ENCODE assay signal across 20 cellular contexts in the genomic region with DNA sequence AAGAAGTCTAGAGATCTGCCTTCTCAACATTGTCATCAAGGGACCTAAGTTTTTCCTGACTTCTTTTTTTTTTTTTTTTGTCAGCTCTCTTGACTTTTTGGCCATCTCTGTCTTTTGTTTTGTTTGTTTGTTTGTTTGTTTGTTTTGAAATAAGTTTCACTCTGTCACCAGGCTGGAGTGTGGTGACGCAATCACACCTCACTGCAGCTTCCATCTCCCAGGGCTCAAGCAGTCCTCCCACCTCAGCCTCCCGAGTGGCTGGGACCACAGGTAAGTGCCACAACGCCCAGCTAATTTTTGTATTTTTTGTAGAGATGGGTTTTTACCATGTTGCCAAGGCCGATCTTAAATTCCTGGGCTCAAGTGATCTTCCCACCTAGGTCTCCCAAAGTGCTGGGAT. TPM values are rescaled to one million over a fixed set of nuclear protein-coding genes. Genes with fewer than 3 reads are reported as not detected.
DNase-seq lines count a peak whose midpoint lies in the region; ATAC-seq, FAIRE-seq and TF ChIP-seq lines count a peak whose summit lies in the region.
"Had no signal": no experiment of that assay in that cellular context is flagged by ENCODE, and none has a peak within 500 bp of the region (broad histone marks: within the 10 kb centered on the region; RNA-seq: fewer than 3 reads in every experiment).

No MANE protein-coding gene starts in this region.

- TF ChIP-seq RAD21 in K562 (CRISPR knock-in tag; conservative IDR thresholded peaks at IDR 0.05 in 1 of 2, IDR thresholded peaks at IDR 0.05 in 1 of 2), result no peak

- no peaks in the 10 kb centered on the region for H3K27me3 Mint-ChIP-seq in MCF 10A (ENCODE audit: insufficient read depth, unreplicated experiment)
- H3K27me3 Mint-ChIP-seq: CD4-positive, alpha-beta T cell had no signal

- in situ Hi-C loops in mammary epithelial cell (cut with MboI; ENCODE audit: low sequenced_read_pairs in 2 of 2), result no loop called here
- in situ Hi-C loops in K562 (cut with MboI), result no loop called here

- POLR2A ChIA-PET in MCF 10A (lab: Yijun Ruan, JAX), result no interaction called here
- POLR2A ChIA-PET in HEK293 (lab: Yijun Ruan, JAX), result no interaction called here
- POLR2A ChIA-PET in K562 (lab: Yijun Ruan, JAX), result no interaction called here

- H3K4me1 Mint-ChIP-seq in MCF 10A (ENCODE audit: insufficient read depth, unreplicated experiment), result peaks cover 6% of the 10 kb centered on the region

- intact Hi-C loops in MCF 10A (cut with micrococcal nuclease), result no loop called here
- intact Hi-C loops in mammary epithelial cell (cut with micrococcal nuclease), result no loop called here
- intact Hi-C loops in K562 (cut with micrococcal nuclease), result no loop called here

- no peak for FAIRE-seq in K562 (lab: Jason Lieb, UNC)
- FAIRE-seq: D721Med, G401.6, GM12891, GM19239 had no signal

- TF ChIP-seq CTCF in MCF 10A (IDR thresholded peaks at IDR 0.05; ENCODE audit: unreplicated experiment) (no peak), mammary epithelial cell (conservative IDR thresholded peaks at IDR 0.05 in 1 of 2, IDR thresholded peaks at IDR 0.05 in 1 of 2; ENCODE audit: extremely low read depth in 1 of 2, insufficient read depth in 1 of 2, low read depth in 1 of 2, low read length in 2 of 2) (no peak), HEK293 (tag by site-specific recombination; IDR thresholded peaks at IDR 0.05) (no peak), K562 (IDR thresholded peaks at IDR 0.05 in 2 of 3, conservative IDR thresholded peaks at IDR 0.05 in 1 of 3; ENCODE audit: insufficient read depth in 2 of 3, low read depth in 1 of 3, low read length in 3 of 3) (no peak)

- ATAC-seq in K562 (no peak), GM19397 (IDR thresholded peaks at IDR 0.05; ENCODE audit: unreplicated experiment) (no peak)

- H2AFZ ChIP-seq in mammary epithelial cell (ENCODE audit: low read depth, low read length) (no peak overlapping the region), K562 (ENCODE audit: low read depth, low read length) (no peak overlapping the region)

- dilution Hi-C loops in mammary epithelial cell (cut with HindIII; ENCODE audit: low sequenced_read_pairs), result no loop called here

- peaks cover 3% of the 10 kb centered on the region for H3K4me1 ChIP-seq in mammary epithelial cell (ENCODE audit: insufficient read depth, low read length)
- H3K4me1 ChIP-seq in HEK293 (ENCODE audit: control insufficient read depth, insufficient read depth, low read length), result no peaks in the 10 kb centered on the region; the same call in 1 of the 2 replicates
- peaks cover 0 to 4% of the 10 kb centered on the region in 2 experiments; a peak in 2 of 5 replicates for H3K4me1 ChIP-seq in K562 (replicated peaks in 1 of 2; ENCODE audit: control insufficient read depth in 2 of 2, insufficient read depth in 2 of 2, low read length in 2 of 2)

- BruUV-seq in MCF 10A (replicated peaks; lab: Mats Ljungman, UMichigan) (no TSS peak), mammary epithelial cell (replicated peaks; lab: Mats Ljungman, UMichigan) (no TSS peak), K562 (replicated peaks; lab: Mats Ljungman, UMichigan) (no TSS peak)

- peaks cover 8% of the 10 kb centered on the region for H3K9me3 ChIP-seq in mammary epithelial cell (replicated peaks; ENCODE audit: insufficient read depth, low read length)
- H3K9me3 ChIP-seq in HEK293 (ENCODE audit: control insufficient read depth, insufficient read depth, low read depth, low read length), result no peaks in the 10 kb centered on the region
- no peaks in the 10 kb centered on the region for H3K9me3 ChIP-seq in K562 (replicated peaks; ENCODE audit: control insufficient read depth, insufficient read depth, low read depth, low read length)

- no peak overlapping the region for H3K27ac ChIP-seq in mammary epithelial cell (ENCODE audit: insufficient read depth, low read depth, low read length)
- no peak overlapping the region for H3K27ac ChIP-seq in HEK293 (ENCODE audit: extremely low read depth, low read depth, low read length)
- no peak overlapping the region for H3K27ac ChIP-seq in K562 (ENCODE audit: extremely low read depth, low read depth, low read length)
- H3K27ac ChIP-seq: 22Rv1, BLaER1 had no signal

- no peak for TF ChIP-seq POLR2A in K562 (conservative IDR thresholded peaks at IDR 0.05)

- no peak overlapping the region for H3K4me3 ChIP-seq in mammary epithelial cell (replicated peaks in 1 of 3; ENCODE audit: insufficient read depth in 1 of 3, low read depth in 2 of 3, low read length in 3 of 3)
- H3K4me3 ChIP-seq in HEK293 (ENCODE audit: low read depth, low read length), result no peak overlapping the region
- no peak overlapping the region for H3K4me3 ChIP-seq in K562
- H3K4me3 ChIP-seq: BLaER1 had no signal

- H3K9ac ChIP-seq in mammary epithelial cell (ENCODE audit: insufficient read depth, low read length), result no peak overlapping the region
- H3K9ac ChIP-seq in K562 (ENCODE audit: insufficient read depth in 1 of 2, low read depth in 2 of 2, low read length in 2 of 2), result no peak overlapping the region
- H3K9ac ChIP-seq: BLaER1 had no signal

- CTCF ChIA-PET in MCF 10A (lab: Yijun Ruan, JAX) (interaction anchor here (0.7 to 1.6 kb wide), 3 partner anchors 12 to 353 kb away, joined by 3 to 8 read pairs (median 4); no protein-coding TSS in a partner anchor), mammary epithelial cell (lab: Charles Lee; ENCODE audit: low non-redundant PET) (no interaction called here), HEK293 (lab: Yijun Ruan, JAX) (no interaction called here), K562 (lab: Yijun Ruan, JAX; ENCODE audit: low intra/inter-chr PET ratio) (no interaction called here)

- no peak for TF ChIP-seq EP300 in K562 (IDR thresholded peaks at IDR 0.05; ENCODE audit: low read length)

- DNase-seq in MCF 10A (ENCODE audit: unreplicated experiment) (no peak), mammary epithelial cell (no peak), K562 (ENCODE audit: extremely low read depth in 1 of 4, low spot score in 3 of 4) (no peak), COLO668 (lab: John Stamatoyannopoulos, UW; ENCODE audit: unreplicated experiment) (no peak), dermis blood vessel endothelial cell (no peak)
- DNase-seq: AML-193; CD4-positive, alpha-beta T cell; DMS153; DMS79 treated with DMSO at 0.1 percent for 48 hours; EL; HCEC 1CT; Karpas-422 had no signal

- H3K9me3 Mint-ChIP-seq in MCF 10A (ENCODE audit: unreplicated experiment), result no peaks in the 10 kb centered on the region
- H3K9me3 Mint-ChIP-seq: CD4-positive, alpha-beta T cell had no signal

- H3K36me3 Mint-ChIP-seq in MCF 10A (ENCODE audit: insufficient read depth, unreplicated experiment), result peaks cover 45% of the 10 kb centered on the region

- 100% methylated on average over 3 of the region's 4 CpGs for WGBS in mammary epithelial cell (ENCODE audit: low coverage, missing lambda C conversion rate)
- WGBS in K562 (ENCODE audit: insufficient coverage, low coverage, missing lambda C conversion rate), result 74% methylated on average over 4 of the region's 4 CpGs

- H3K9me1 ChIP-seq in K562 (ENCODE audit: control insufficient read depth, insufficient read depth, low read length), result no peaks in the 10 kb centered on the region

- H3K4me2 ChIP-seq in mammary epithelial cell (ENCODE audit: insufficient read depth, low read depth, low read length) (no peak overlapping the region), K562 (ENCODE audit: insufficient read depth, low read length) (no peak overlapping the region)
- H3K4me2 ChIP-seq: BLaER1 had no signal

- H4K20me1 ChIP-seq in mammary epithelial cell (ENCODE audit: insufficient read depth, low read length) (no peaks in the 10 kb centered on the region), K562 (replicated peaks; ENCODE audit: control insufficient read depth, insufficient read depth, low read length) (no peaks in the 10 kb centered on the region)

- no peak overlapping the region for H3K4me3 Mint-ChIP-seq in MCF 10A (ENCODE audit: unreplicated experiment)
- H3K4me3 Mint-ChIP-seq: CD4-positive, alpha-beta T cell had no signal

- H3K36me3 ChIP-seq in mammary epithelial cell (ENCODE audit: insufficient read depth, low read length), result peaks cover 3% of the 10 kb centered on the region
- H3K36me3 ChIP-seq in HEK293 (ENCODE audit: control insufficient read depth in 2 of 2, insufficient read depth in 1 of 2, low read length in 2 of 2), result peaks cover 6 to 23% of the 10 kb centered on the region in 2 experiments
- H3K36me3 ChIP-seq in K562 (ENCODE audit: control insufficient read depth, insufficient read depth, low read length), result peaks cover 21% of the 10 kb centered on the region; the same call in 2 of the 3 replicates

- H3K79me2 ChIP-seq in mammary epithelial cell (ENCODE audit: insufficient read depth, low read length), result peaks cover 81% of the 10 kb centered on the region
- H3K79me2 ChIP-seq in K562 (ENCODE audit: control insufficient read depth, insufficient read depth, low read length), result peaks cover 43% of the 10 kb centered on the region

- H3K27me3 ChIP-seq in mammary epithelial cell (ENCODE audit: insufficient read depth, low read length) (no peaks in the 10 kb centered on the region), K562 (ENCODE audit: control insufficient read depth in 2 of 2, insufficient read depth in 2 of 2, low read length in 2 of 2) (no peaks in the 10 kb centered on the region)
- H3K27me3 ChIP-seq: BLaER1 had no signal

- H3K27ac Mint-ChIP-seq in MCF 10A (ENCODE audit: low read depth, unreplicated experiment), result peak overlapping the region; percentile 47
- H3K27ac Mint-ChIP-seq: CD4-positive, alpha-beta T cell had no signal

RNA-seq across cellular contexts. Expression of gene PUS10, which starts 5.6 kb away (rescaled TPM):
- total RNA-seq in MCF 10A (2022), result 5.0 and 6.9 TPM in 2 replicates
- total RNA-seq in mammary epithelial cell, result 1 to 10 TPM; 4.5 to 5.8 TPM
- polyA plus RNA-seq in mammary epithelial cell, result 2.3 TPM
- polyA minus RNA-seq in mammary epithelial cell, result 8.2 TPM
- total RNA-seq in K562 (2011; cell fraction: chromatin; rRNA removed; ENCODE audit: low replicate concordance), result 9.4 and 20.5 TPM in 2 replicates
- total RNA-seq in K562 (2011; cell fraction: nucleolus; rRNA removed), result 5.3 and 6.7 TPM in 2 replicates
- total RNA-seq in K562 (2011; cell fraction: nucleoplasm; rRNA removed), result 9.1 and 12.9 TPM in 2 replicates
- total RNA-seq in K562 (2014; rRNA removed), result 5.0 and 7.3 TPM in 2 replicates
- 10.7 and 11.9 TPM in 2 replicates for total RNA-seq in K562 (2014; rRNA removed; fragmentation: Illumina TruSeq; extraction: Trizol)
- 6.4 and 7.6 TPM in 2 replicates for total RNA-seq in K562 (2015; rRNA removed; fragmentation: Illumina TruSeq; extraction: Trizol)
- 6.6 TPM in 2 replicates for total RNA-seq in K562 (2021)
- 8.2 and 9.6 TPM in 2 replicates for polyA plus RNA-seq in K562 (2011; rRNA removed)
- 1.9 and 4.7 TPM in 2 replicates for polyA plus RNA-seq in K562 (2011; cell fraction: cytosol; rRNA removed)
- polyA plus RNA-seq in K562 (2011; cell fraction: nucleus; rRNA removed), result 5.1 and 9.7 TPM in 2 replicates
- 6.9 and 7.6 TPM in 2 replicates for polyA plus RNA-seq in K562 (2012)
- 8.0 and 9.7 TPM in 2 replicates for polyA plus RNA-seq in K562 (2014; fragmentation: Illumina TruSeq; extraction: Trizol)
- 10 to 100 TPM in 1 of 2 experiments, 1 to 10 TPM in 1; 7.3 to 10.1 TPM for polyA plus RNA-seq in K562 (2014; fragmentation: Nextera tagmentation; extraction: Ambion mirVana)
- 5.0 and 5.1 TPM in 2 replicates for polyA plus RNA-seq in K562 (2014; rRNA removed)
- 12.3 and 15.1 TPM in 2 replicates for polyA minus RNA-seq in K562 (2011; rRNA and poly(A)+ RNA removed)
- polyA minus RNA-seq in K562 (2011; cell fraction: cytosol; rRNA and poly(A)+ RNA removed), result 3.1 and 4.1 TPM in 2 replicates
- polyA minus RNA-seq in K562 (2011; cell fraction: nucleus; rRNA and poly(A)+ RNA removed), result 7.4 and 14.7 TPM in 2 replicates
- total RNA-seq in dermis blood vessel endothelial cell, result 10.4 and 10.5 TPM in 2 replicates

RNA-seq across cellular contexts. Expression of gene PEX13, which starts 6.2 kb away (rescaled TPM):
- total RNA-seq in MCF 10A (2022) (18.5 and 18.6 TPM in 2 replicates), mammary epithelial cell (10 to 100 TPM; 25.5 to 65.2 TPM), K562 (2014; rRNA removed) (18.4 and 20.0 TPM in 2 replicates), K562 (2014; rRNA removed; fragmentation: Illumina TruSeq; extraction: Trizol) (23.3 and 23.9 TPM in 2 replicates), K562 (2015; rRNA removed; fragmentation: Illumina TruSeq; extraction: Trizol) (21.5 TPM in 2 replicates), K562 (2021) (18.8 and 21.6 TPM in 2 replicates), dermis blood vessel endothelial cell (44.9 and 50.7 TPM in 2 replicates)
- polyA plus RNA-seq in mammary epithelial cell (20.0 TPM), K562 (2011; rRNA removed) (25.7 and 27.8 TPM in 2 replicates), K562 (2014; fragmentation: Illumina TruSeq; extraction: Trizol) (16.7 and 17.1 TPM in 2 replicates), K562 (2014; fragmentation: Nextera tagmentation; extraction: Ambion mirVana) (1 to 10 TPM; 4.0 to 5.4 TPM), K562 (2014; rRNA removed) (24.2 and 30.4 TPM in 2 replicates)
- polyA minus RNA-seq in mammary epithelial cell, result 53.7 TPM
- 34.5 and 49.1 TPM in 2 replicates for total RNA-seq in K562 (2011; cell fraction: chromatin; rRNA removed; ENCODE audit: low replicate concordance)
- total RNA-seq in K562 (2011; cell fraction: nucleolus; rRNA removed), result 18.3 and 20.5 TPM in 2 replicates
- 33.4 and 55.4 TPM in 2 replicates for total RNA-seq in K562 (2011; cell fraction: nucleoplasm; rRNA removed)
- 17.6 and 22.4 TPM in 2 replicates for polyA plus RNA-seq in K562 (2011; cell fraction: cytosol; rRNA removed)
- 11.6 and 16.0 TPM in 2 replicates for polyA plus RNA-seq in K562 (2011; cell fraction: nucleus; rRNA removed)
- polyA plus RNA-seq in K562 (2012), result 11.5 and 15.0 TPM in 2 replicates
- polyA minus RNA-seq in K562 (2011; rRNA and poly(A)+ RNA removed), result 23.8 and 29.0 TPM in 2 replicates
- 10.9 and 11.3 TPM in 2 replicates for polyA minus RNA-seq in K562 (2011; cell fraction: cytosol; rRNA and poly(A)+ RNA removed)
- polyA minus RNA-seq in K562 (2011; cell fraction: nucleus; rRNA and poly(A)+ RNA removed), result 16.2 and 28.7 TPM in 2 replicates

RNA-seq across cellular contexts. Expression of gene SANBR, which starts 42.0 kb away (rescaled TPM):
- total RNA-seq in MCF 10A (2022), result 5.2 and 8.3 TPM in 2 replicates
- total RNA-seq in mammary epithelial cell, result 10 to 100 TPM; 11.8 to 12.8 TPM
- 4.9 TPM for polyA plus RNA-seq in mammary epithelial cell
- 11.5 TPM for polyA minus RNA-seq in mammary epithelial cell
- total RNA-seq in K562 (2011; cell fraction: chromatin; rRNA removed; ENCODE audit: low replicate concordance), result 8.5 and 17.5 TPM in 2 replicates
- 5.8 TPM in 2 replicates for total RNA-seq in K562 (2011; cell fraction: nucleolus; rRNA removed)
- total RNA-seq in K562 (2011; cell fraction: nucleoplasm; rRNA removed), result 6.5 and 13.1 TPM in 2 replicates
- total RNA-seq in K562 (2014; rRNA removed), result 4.1 and 5.7 TPM in 2 replicates
- total RNA-seq in K562 (2014; rRNA removed; fragmentation: Illumina TruSeq; extraction: Trizol), result 6.7 and 7.4 TPM in 2 replicates
- total RNA-seq in K562 (2015; rRNA removed; fragmentation: Illumina TruSeq; extraction: Trizol), result 5.4 and 7.7 TPM in 2 replicates
- 4.9 and 6.2 TPM in 2 replicates for total RNA-seq in K562 (2021)
- polyA plus RNA-seq in K562 (2011; rRNA removed), result 6.6 and 6.9 TPM in 2 replicates
- 2.0 and 3.8 TPM in 2 replicates for polyA plus RNA-seq in K562 (2011; cell fraction: cytosol; rRNA removed)
- 4.1 and 4.5 TPM in 2 replicates for polyA plus RNA-seq in K562 (2011; cell fraction: nucleus; rRNA removed)
- 4.6 and 6.6 TPM in 2 replicates for polyA plus RNA-seq in K562 (2012)
- polyA plus RNA-seq in K562 (2014; fragmentation: Illumina TruSeq; extraction: Trizol), result 5.1 and 6.3 TPM in 2 replicates
- 1 to 10 TPM; 1.5 to 3.1 TPM for polyA plus RNA-seq in K562 (2014; fragmentation: Nextera tagmentation; extraction: Ambion mirVana)
- polyA plus RNA-seq in K562 (2014; rRNA removed), result 4.5 and 5.3 TPM in 2 replicates
- polyA minus RNA-seq in K562 (2011; rRNA and poly(A)+ RNA removed), result 6.7 and 7.2 TPM in 2 replicates
- polyA minus RNA-seq in K562 (2011; cell fraction: cytosol; rRNA and poly(A)+ RNA removed), result 3.7 and 4.2 TPM in 2 replicates
- 3.8 and 6.1 TPM in 2 replicates for polyA minus RNA-seq in K562 (2011; cell fraction: nucleus; rRNA and poly(A)+ RNA removed)
- total RNA-seq in dermis blood vessel endothelial cell, result 18.6 and 27.4 TPM in 2 replicates
